20 cellular contexts compared by ENCODE assay signal in genomic region chr12:106000376-106001104, GRCh38.
"Had no signal": no experiment of that assay in that cellular context is flagged by ENCODE, and none has a peak within 500 bp of the region (broad histone marks: within the 10 kb centered on the region; RNA-seq: fewer than 3 reads in every experiment).

No MANE protein-coding gene starts in this region.

- H3K36me3 ChIP-seq: gastroesophageal sphincter, heart left ventricle, lower lobe of right lung, tibial artery had no signal

- H3K4me3 ChIP-seq: gastroesophageal sphincter, heart left ventricle, lower lobe of right lung, skin epidermis, tibial artery had no signal

- H3K27me3 ChIP-seq: gastroesophageal sphincter, heart left ventricle, tibial artery had no signal

- FAIRE-seq: urothelium cell line had no signal

- H3K27ac ChIP-seq: gastroesophageal sphincter, heart left ventricle, lower lobe of right lung, tibial artery had no signal

- ATAC-seq: esophagus mucosa; gastroesophageal sphincter; heart left ventricle; lower lobe of right lung; stimulated activated naive CD8-positive, alpha-beta T cell treated with anti-CD3 and anti-CD28 coated beads, Interleukin-15, Interleukin-2, amounts not matched to agents 100 U/mL and 50 U/mL, for 24 hours had no signal

- H3K4me1 ChIP-seq: gastroesophageal sphincter, heart left ventricle, lower lobe of right lung, tibial artery had no signal

- DNase-seq: activated CD4-positive, alpha-beta memory T cell treated with anti-CD3 and anti-CD28 coated beads for 36 hours; activated CD4-positive, alpha-beta T cell treated with anti-CD3 and anti-CD28 coated beads for 4 hours; activated naive CD4-positive, alpha-beta T cell treated with anti-CD3 and anti-CD28 coated beads for 36 hours; activated T-cell treated with anti-CD3 and anti-CD28 coated beads for 4 hours; anterior cingulate cortex; cerebellar nuclear complex; effector CD4-positive, alpha-beta T cell; heart left ventricle; left cardiac atrium; lower lobe of right lung; nucleus accumbens; posterior cingulate gyrus; stimulated activated naive CD8-positive, alpha-beta T cell treated with anti-CD3 and anti-CD28 coated beads, Interleukin-15, Interleukin-2, amounts not matched to agents 100 U/mL and 50 U/mL, for 24 hours; substantia nigra; T-helper 2 cell; tibial artery had no signal

- H3K9me3 ChIP-seq: gastroesophageal sphincter, lower lobe of right lung, tibial artery had no signal
